Comparison of ENCODE assay signal across 1 cellular context in genomic region chr13:24152292-24153214, GRCh38.
A peak's percentile ranks its signal among the peaks of the same experiment; 100 is the strongest.
TF ChIP-seq lines count a peak whose summit lies in the region.

No MANE protein-coding gene starts in this region.

TF ChIP-seq in HepG2, 621 proteins besides CTCF, POLR2A, EP300 and RAD21 (continued from another document and continues in another):
- TF ChIP-seq PRDM10 (CRISPR knock-in tag; IDR thresholded peaks at IDR 0.05; ENCODE audit: low read depth): no peak
- TF ChIP-seq XBP1 (CRISPR knock-in tag; IDR thresholded peaks at IDR 0.05): no peak
- no peak for TF ChIP-seq AHR (CRISPR knock-in tag; IDR thresholded peaks at IDR 0.05)
- no peak for TF ChIP-seq ZNF468 (CRISPR knock-in tag; IDR thresholded peaks at IDR 0.05)
- peak; percentile 52 for TF ChIP-seq FOXA3 (CRISPR knock-in tag; IDR thresholded peaks at IDR 0.05)
- TF ChIP-seq MXD3 (CRISPR knock-in tag; IDR thresholded peaks at IDR 0.05): no peak
- no peak for TF ChIP-seq CREBL2 (CRISPR knock-in tag; IDR thresholded peaks at IDR 0.05; ENCODE audit: borderline replicate concordance)
- no peak for TF ChIP-seq ZNF607 (CRISPR knock-in tag; IDR thresholded peaks at IDR 0.05; ENCODE audit: borderline replicate concordance)
- peak; percentile 36; the same call in 1 of the 2 replicates for TF ChIP-seq HNF4A (CRISPR knock-in tag; IDR thresholded peaks at IDR 0.05)
- TF ChIP-seq RARG (CRISPR knock-in tag; IDR thresholded peaks at IDR 0.05; ENCODE audit: low read depth): no peak
- no peak for TF ChIP-seq ZNF687 (CRISPR knock-in tag; IDR thresholded peaks at IDR 0.05)
- no peak for TF ChIP-seq LCORL (IDR thresholded peaks at IDR 0.05)
- TF ChIP-seq LCORL (CRISPR knock-in tag; IDR thresholded peaks at IDR 0.05): no peak
- TF ChIP-seq RFX3 (CRISPR knock-in tag; IDR thresholded peaks at IDR 0.05): no peak
- TF ChIP-seq IKZF4 (CRISPR knock-in tag; IDR thresholded peaks at IDR 0.05; ENCODE audit: borderline replicate concordance, low read depth, not compliant biosample characterization): no peak
- TF ChIP-seq KDM5B (CRISPR knock-in tag; IDR thresholded peaks at IDR 0.05; ENCODE audit: borderline replicate concordance): no peak
- TF ChIP-seq KMT2A (CRISPR knock-in tag; IDR thresholded peaks at IDR 0.05): no peak
- no peak for TF ChIP-seq ZNF510 (CRISPR knock-in tag; IDR thresholded peaks at IDR 0.05; ENCODE audit: low read depth)
- no peak for TF ChIP-seq ZNF230 (CRISPR knock-in tag; IDR thresholded peaks at IDR 0.05)
- TF ChIP-seq TFE3 (CRISPR knock-in tag; IDR thresholded peaks at IDR 0.05): no peak
- no peak for TF ChIP-seq ZNF660 (CRISPR knock-in tag; IDR thresholded peaks at IDR 0.05; ENCODE audit: borderline replicate concordance, low read depth)
- TF ChIP-seq ZFP91 (CRISPR knock-in tag; IDR thresholded peaks at IDR 0.05; ENCODE audit: borderline replicate concordance): no peak
- TF ChIP-seq SOX5 (CRISPR knock-in tag; IDR thresholded peaks at IDR 0.05; ENCODE audit: borderline replicate concordance): peak; percentile 54; the same call in 1 of the 2 replicates
- TF ChIP-seq IRF1 (CRISPR knock-in tag; IDR thresholded peaks at IDR 0.05; ENCODE audit: low read depth): no peak
- TF ChIP-seq MEIS1 (CRISPR knock-in tag; IDR thresholded peaks at IDR 0.05; ENCODE audit: borderline replicate concordance): no peak
- no peak for TF ChIP-seq ZNF589 (CRISPR knock-in tag; conservative IDR thresholded peaks at IDR 0.05)
- TF ChIP-seq RFXANK (CRISPR knock-in tag; IDR thresholded peaks at IDR 0.05): no peak
- TF ChIP-seq CC2D1A (CRISPR knock-in tag; IDR thresholded peaks at IDR 0.05): no peak
- no peak for TF ChIP-seq HNRNPLL (IDR thresholded peaks at IDR 0.05; ENCODE audit: low read depth, low read length, poor library complexity, severe bottlenecking)
- no peak for TF ChIP-seq LRRFIP1 (CRISPR knock-in tag; conservative IDR thresholded peaks at IDR 0.05)
- TF ChIP-seq TRAFD1 (CRISPR knock-in tag; IDR thresholded peaks at IDR 0.05; ENCODE audit: borderline replicate concordance): no peak
- no peak for TF ChIP-seq KDM1A (CRISPR knock-in tag; IDR thresholded peaks at IDR 0.05)
- TF ChIP-seq MTF1 (CRISPR knock-in tag; IDR thresholded peaks at IDR 0.05): no peak
- TF ChIP-seq NFE2L2 (IDR thresholded peaks at IDR 0.05; ENCODE audit: low read length): no peak
- TF ChIP-seq THYN1 (CRISPR knock-in tag; IDR thresholded peaks at IDR 0.05; ENCODE audit: borderline replicate concordance, low read depth): no peak
- no peak for TF ChIP-seq MAZ (IDR thresholded peaks at IDR 0.05; ENCODE audit: borderline replicate concordance, low read depth, low read length)
- no peak for TF ChIP-seq MAZ (CRISPR knock-in tag; IDR thresholded peaks at IDR 0.05; ENCODE audit: low read depth)
- no peak for TF ChIP-seq RXRB (CRISPR knock-in tag; IDR thresholded peaks at IDR 0.05; ENCODE audit: borderline replicate concordance)
- TF ChIP-seq GMEB2 (CRISPR knock-in tag; IDR thresholded peaks at IDR 0.05; ENCODE audit: low read depth): no peak
- TF ChIP-seq ZZZ3 (CRISPR knock-in tag; IDR thresholded peaks at IDR 0.05; ENCODE audit: borderline replicate concordance): no peak
- TF ChIP-seq SOX6 (IDR thresholded peaks at IDR 0.05): no peak
- peak; percentile 53 for TF ChIP-seq SOX6 (CRISPR knock-in tag; IDR thresholded peaks at IDR 0.05)
- no peak for TF ChIP-seq IRF2 (CRISPR knock-in tag; IDR thresholded peaks at IDR 0.05)
